In genomic region chr5:142817961-142818431, GRCh38 we compare ENCODE assay signal across 1 cellular context.
TF ChIP-seq lines count a peak whose summit lies in the region.

No MANE protein-coding gene starts in this region.

TF ChIP-seq in liver, 16 proteins besides CTCF, POLR2A, EP300 and RAD21 (continued from another document):
- TF ChIP-seq, protein P1, sequence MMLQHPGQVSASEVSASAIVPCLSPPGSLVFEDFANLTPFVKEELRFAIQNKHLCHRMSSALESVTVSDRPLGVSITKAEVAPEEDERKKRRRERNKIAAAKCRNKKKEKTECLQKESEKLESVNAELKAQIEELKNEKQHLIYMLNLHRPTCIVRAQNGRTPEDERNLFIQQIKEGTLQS (IDR thresholded peaks at IDR 0.05), result no peak
- TF ChIP-seq EGR1 (IDR thresholded peaks at IDR 0.05; ENCODE audit: low read depth in 2 of 2) (no peak), HNF4A (conservative IDR thresholded peaks at IDR 0.05) (peak; percentile 37), FOXA1 (IDR thresholded peaks at IDR 0.05) (no peak), NR2F2 (IDR thresholded peaks at IDR 0.05) (peak; percentile 17), SP1 (IDR thresholded peaks at IDR 0.05) (peak; percentile 48), YY1 (IDR thresholded peaks at IDR 0.05) (no peak), HNF4G (IDR thresholded peaks at IDR 0.05) (no peak), RXRA (IDR thresholded peaks at IDR 0.05) (peak in 1 of 2 donors; percentile 46), TAF1 (conservative IDR thresholded peaks at IDR 0.05) (no peak), JUND (IDR thresholded peaks at IDR 0.05) (peak in 1 of 2 donors; percentile 16)
- TF ChIP-seq, protein P2, sequence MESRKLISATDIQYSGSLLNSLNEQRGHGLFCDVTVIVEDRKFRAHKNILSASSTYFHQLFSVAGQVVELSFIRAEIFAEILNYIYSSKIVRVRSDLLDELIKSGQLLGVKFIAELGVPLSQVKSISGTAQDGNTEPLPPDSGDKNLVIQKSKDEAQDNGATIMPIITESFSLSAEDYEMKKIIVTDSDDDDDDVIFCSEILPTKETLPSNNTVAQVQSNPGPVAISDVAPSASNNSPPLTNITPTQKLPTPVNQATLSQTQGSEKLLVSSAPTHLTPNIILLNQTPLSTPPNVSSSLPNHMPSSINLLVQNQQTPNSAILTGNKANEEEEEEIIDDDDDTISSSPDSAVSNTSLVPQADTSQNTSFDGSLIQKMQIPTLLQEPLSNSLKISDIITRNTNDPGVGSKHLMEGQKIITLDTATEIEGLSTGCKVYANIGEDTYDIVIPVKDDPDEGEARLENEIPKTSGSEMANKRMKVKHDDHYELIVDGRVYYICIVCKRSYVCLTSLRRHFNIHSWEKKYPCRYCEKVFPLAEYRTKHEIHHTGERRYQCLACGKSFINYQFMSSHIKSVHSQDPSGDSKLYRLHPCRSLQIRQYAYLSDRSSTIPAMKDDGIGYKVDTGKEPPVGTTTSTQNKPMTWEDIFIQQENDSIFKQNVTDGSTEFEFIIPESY (IDR thresholded peaks at IDR 0.05), result no peak
- TF ChIP-seq, protein P3, sequence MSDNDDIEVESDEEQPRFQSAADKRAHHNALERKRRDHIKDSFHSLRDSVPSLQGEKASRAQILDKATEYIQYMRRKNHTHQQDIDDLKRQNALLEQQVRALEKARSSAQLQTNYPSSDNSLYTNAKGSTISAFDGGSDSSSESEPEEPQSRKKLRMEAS (IDR thresholded peaks at IDR 0.05), result peak; percentile 41
- TF ChIP-seq, protein P4, sequence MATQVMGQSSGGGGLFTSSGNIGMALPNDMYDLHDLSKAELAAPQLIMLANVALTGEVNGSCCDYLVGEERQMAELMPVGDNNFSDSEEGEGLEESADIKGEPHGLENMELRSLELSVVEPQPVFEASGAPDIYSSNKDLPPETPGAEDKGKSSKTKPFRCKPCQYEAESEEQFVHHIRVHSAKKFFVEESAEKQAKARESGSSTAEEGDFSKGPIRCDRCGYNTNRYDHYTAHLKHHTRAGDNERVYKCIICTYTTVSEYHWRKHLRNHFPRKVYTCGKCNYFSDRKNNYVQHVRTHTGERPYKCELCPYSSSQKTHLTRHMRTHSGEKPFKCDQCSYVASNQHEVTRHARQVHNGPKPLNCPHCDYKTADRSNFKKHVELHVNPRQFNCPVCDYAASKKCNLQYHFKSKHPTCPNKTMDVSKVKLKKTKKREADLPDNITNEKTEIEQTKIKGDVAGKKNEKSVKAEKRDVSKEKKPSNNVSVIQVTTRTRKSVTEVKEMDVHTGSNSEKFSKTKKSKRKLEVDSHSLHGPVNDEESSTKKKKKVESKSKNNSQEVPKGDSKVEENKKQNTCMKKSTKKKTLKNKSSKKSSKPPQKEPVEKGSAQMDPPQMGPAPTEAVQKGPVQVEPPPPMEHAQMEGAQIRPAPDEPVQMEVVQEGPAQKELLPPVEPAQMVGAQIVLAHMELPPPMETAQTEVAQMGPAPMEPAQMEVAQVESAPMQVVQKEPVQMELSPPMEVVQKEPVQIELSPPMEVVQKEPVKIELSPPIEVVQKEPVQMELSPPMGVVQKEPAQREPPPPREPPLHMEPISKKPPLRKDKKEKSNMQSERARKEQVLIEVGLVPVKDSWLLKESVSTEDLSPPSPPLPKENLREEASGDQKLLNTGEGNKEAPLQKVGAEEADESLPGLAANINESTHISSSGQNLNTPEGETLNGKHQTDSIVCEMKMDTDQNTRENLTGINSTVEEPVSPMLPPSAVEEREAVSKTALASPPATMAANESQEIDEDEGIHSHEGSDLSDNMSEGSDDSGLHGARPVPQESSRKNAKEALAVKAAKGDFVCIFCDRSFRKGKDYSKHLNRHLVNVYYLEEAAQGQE (IDR thresholded peaks at IDR 0.05), result no peak
